ENCODE assay signal across 9 cellular contexts in genomic region chr18:77340815-77341214, GRCh38.
"Had no signal": no experiment of that assay in that cellular context is flagged by ENCODE, and none has a peak within 500 bp of the region (broad histone marks: within the 10 kb centered on the region; RNA-seq: fewer than 3 reads in every experiment).

No MANE protein-coding gene starts in this region.

- H3K4me2 ChIP-seq: GM23338 had no signal

- ATAC-seq: GM23338, HCT116 had no signal

- H3K4me3 Mint-ChIP-seq: GM23338, H9, HFFc6 had no signal

- H3K9ac ChIP-seq: GM23248 had no signal

- H3K9me3 ChIP-seq: HAP-1 had no signal

- DNase-seq: GM23248, GOT3, H9, HCEC 1CT, HFFc6 had no signal

- H3K4me1 ChIP-seq: HAP-1 had no signal

- H2AFZ ChIP-seq: GM23248, GM23338 had no signal

- FAIRE-seq: H54 had no signal

- H3K4me3 ChIP-seq: GM23248, GM23338, HAP-1 had no signal

- H3K27ac Mint-ChIP-seq: GM23338, H9, HFFc6 had no signal

- H3K36me3 ChIP-seq: HAP-1 had no signal

- H3K27ac ChIP-seq: GM23248 had no signal
